In genomic region chr4:39151120-39151713, GRCh38 we compare ENCODE assay signal across 16 cellular contexts. TPM values are rescaled to one million over a fixed set of nuclear protein-coding genes. Genes with fewer than 3 reads are reported as not detected.
A peak's percentile ranks its signal among the peaks of the same experiment; 100 is the strongest.
DNase-seq lines count a peak whose midpoint lies in the region; ATAC-seq and TF ChIP-seq lines count a peak whose summit lies in the region.
"Had no signal": no experiment of that assay in that cellular context is flagged by ENCODE, and none has a peak within 500 bp of the region (broad histone marks: within the 10 kb centered on the region; RNA-seq: fewer than 3 reads in every experiment).

No MANE protein-coding gene starts in this region.

- peak overlapping the region in 1 of 2 experiments; percentile 5; a peak in 1 of 4 replicates for H3K27ac ChIP-seq in SK-N-SH (ENCODE audit: low read depth in 2 of 2, low read length in 1 of 2)
- H3K27ac ChIP-seq: stomach had no signal

- H2AFZ ChIP-seq in SK-N-SH (ENCODE audit: low read depth): peak overlapping the region; percentile 11; the same call in 1 of the 2 replicates

- H3K9me3 ChIP-seq in SK-N-SH: no peaks in the 10 kb centered on the region
- H3K9me3 ChIP-seq: stomach had no signal

- no peaks in the 10 kb centered on the region for H3K79me2 ChIP-seq in SK-N-SH (ENCODE audit: insufficient read depth)

- CTCF ChIA-PET in SK-N-SH (lab: Yijun Ruan, JAX): interaction anchor here (8.2 kb wide), 1 partner anchor 17 kb away, joined by 41 read pairs; no protein-coding TSS in a partner anchor

- H3K9me2 ChIP-seq in SK-N-SH: no peaks in the 10 kb centered on the region

- peaks cover 0 to 8% of the 10 kb centered on the region in 2 experiments; a peak in 1 of 4 replicates for H3K4me1 ChIP-seq in SK-N-SH (ENCODE audit: control insufficient read depth in 1 of 2, insufficient read depth in 2 of 2, low read depth in 1 of 2, low read length in 1 of 2)
- H3K4me1 ChIP-seq: stomach had no signal

- no peak overlapping the region for H3K4me3 ChIP-seq in AG09309 (ENCODE audit: control insufficient read depth, low read depth, low read length)
- no peak overlapping the region for H3K4me3 ChIP-seq in SK-N-SH (ENCODE audit: low read depth in 2 of 2, low read length in 1 of 2)
- H3K4me3 ChIP-seq: stomach had no signal

- in situ Hi-C loops in G401 (cut with HindIII; ENCODE audit: low sequenced_read_pairs): no loop called here

- POLR2A ChIA-PET in SK-N-SH (lab: Yijun Ruan, JAX): interaction anchor here (0.6 kb wide), 1 partner anchor 249 kb away, joined by 4 read pairs; no protein-coding TSS in a partner anchor

- DNase-seq in AG09309 (ENCODE audit: low read depth) (peak; percentile 27), HCEC 1CT (peak; percentile 5), SK-N-SH (peak; percentile 9), fibroblast of gingiva (ENCODE audit: low read depth) (peak; percentile 8), G401 (ENCODE audit: low spot score) (no peak), ureter (ENCODE audit: low spot score) (no peak), AG08396 (ENCODE audit: low spot score) (no peak)
- DNase-seq: activated CD4-positive, alpha-beta T cell treated with anti-CD3 and anti-CD28 coated beads for 1 hour; amniotic stem cell; CD8-positive, alpha-beta T cell; immature natural killer cell; NCI-H1694; RPMI8226; stimulated activated CD4-positive, alpha-beta T cell treated with anti-CD3 and anti-CD28 coated beads, Interleukin-15, amount 100 ng/mL, for 24 hours; stomach had no signal

- H3K9ac ChIP-seq in SK-N-SH: no peak overlapping the region

- no peak overlapping the region for H3K4me2 ChIP-seq in SK-N-SH

- TF ChIP-seq CTCF in AG09309 (IDR thresholded peaks at IDR 0.05; ENCODE audit: control insufficient read depth, insufficient read depth, low read depth, low read length, missing control alignments) (no peak), SK-N-SH (IDR thresholded peaks at IDR 0.05) (no peak)

- H3F3A ChIP-seq in SK-N-SH (replicated peaks; ENCODE audit: insufficient read depth): no peaks in the 10 kb centered on the region

- H4K20me1 ChIP-seq in SK-N-SH (ENCODE audit: insufficient read depth): no peaks in the 10 kb centered on the region

- H3K36me3 ChIP-seq in SK-N-SH (replicated peaks in 1 of 2; ENCODE audit: control insufficient read depth in 1 of 2, insufficient read depth in 2 of 2, low read length in 1 of 2): no peaks in the 10 kb centered on the region
- H3K36me3 ChIP-seq: stomach had no signal

- no peak for ATAC-seq in GM21786 (IDR thresholded peaks at IDR 0.05; ENCODE audit: unreplicated experiment)
- ATAC-seq: CD8-positive, alpha-beta T cell had no signal

- TF ChIP-seq EP300 in SK-N-SH (IDR thresholded peaks at IDR 0.05; ENCODE audit: borderline replicate concordance in 1 of 2, low read depth in 1 of 2, low read length in 1 of 2): no peak

- TF ChIP-seq RAD21 in SK-N-SH (IDR thresholded peaks at IDR 0.05; ENCODE audit: low read length): no peak

- H3K27me3 ChIP-seq in SK-N-SH (ENCODE audit: insufficient read depth): no peaks in the 10 kb centered on the region
- H3K27me3 ChIP-seq: stomach had no signal

TF ChIP-seq in SK-N-SH, 30 proteins besides CTCF, POLR2A, EP300 and RAD21:
- TF ChIP-seq NRF1 (IDR thresholded peaks at IDR 0.05; ENCODE audit: low read depth, low read length): no peak
TF ChIP-seq in SK-N-SH: peak in this region for 0.

RNA-seq across cellular contexts. Expression of gene WDR19, which starts 31.1 kb away (rescaled TPM):
- 23.3 and 35.3 TPM in 2 replicates for polyA plus RNA-seq in SK-N-SH (2012; rRNA removed)
- 14.8 and 17.9 TPM in 2 replicates for polyA plus RNA-seq in SK-N-SH (2012; cell fraction: cytosol; rRNA removed)
- 72.8 and 107 TPM in 2 replicates for polyA plus RNA-seq in SK-N-SH (2012; cell fraction: nucleus; rRNA removed)
- total RNA-seq in G401 (2014; rRNA removed; shearing (Covaris generic)): 13.6 and 34.7 TPM in 2 replicates
- total RNA-seq in ureter: 25.1 TPM

Comparison
In these comparisons a context has a peak if more than half of its experiments do, and no peak if none do; other contexts are left out.
1. DNase-seq: peak in AG09309 (single experiment), HCEC 1CT (single experiment), SK-N-SH (single experiment) and fibroblast of gingiva (single experiment); none in G401 (single experiment), ureter (single experiment) and AG08396 (single experiment).